In genomic region chr9:95517559-95517933, GRCh38 we compare ENCODE assay signal across 11 cellular contexts. TPM values are rescaled to one million over a fixed set of nuclear protein-coding genes. Genes with fewer than 3 reads are reported as not detected.
DNase-seq lines count a peak whose midpoint lies in the region; ATAC-seq, FAIRE-seq and TF ChIP-seq lines count a peak whose summit lies in the region.
"Had no signal": no experiment of that assay in that cellular context is flagged by ENCODE, and none has a peak within 500 bp of the region (broad histone marks: within the 10 kb centered on the region; RNA-seq: fewer than 3 reads in every experiment).

No MANE protein-coding gene starts in this region.

- FAIRE-seq in HepG2 (lab: Jason Lieb, UNC) = no peak
- FAIRE-seq: GM12891 had no signal

- H3K9me3 ChIP-seq in left ventricle myocardium inferior (replicated peaks) = no peaks in the 10 kb centered on the region
- no peaks in the 10 kb centered on the region for H3K9me3 ChIP-seq in duodenal mucosa (ENCODE audit: control insufficient read depth in 1 of 2, low read length in 2 of 2)
- H3K9me3 ChIP-seq in naive thymus-derived CD4-positive, alpha-beta T cell (ENCODE audit: control insufficient read depth in 2 of 3, low read length in 3 of 3) = peaks cover 0 to 7% (median 0%) of the 10 kb centered on the region in 3 experiments
- H3K9me3 ChIP-seq in HepG2 (ENCODE audit: low read length) = no peaks in the 10 kb centered on the region
- H3K9me3 ChIP-seq: gastroesophageal sphincter had no signal

- no peak for ATAC-seq in naive thymus-derived CD4-positive, alpha-beta T cell
- no peak for ATAC-seq in HepG2
- ATAC-seq in GM21390 (IDR thresholded peaks at IDR 0.05; ENCODE audit: unreplicated experiment) = no peak

- H3K27ac ChIP-seq in left ventricle myocardium inferior (replicated peaks) (no peak overlapping the region), duodenal mucosa (ENCODE audit: low read depth, low read length) (no peak overlapping the region), HepG2 (ENCODE audit: extremely low read length, insufficient read depth, low read length) (no peak overlapping the region)
- H3K27ac ChIP-seq in naive thymus-derived CD4-positive, alpha-beta T cell (ENCODE audit: low read depth, low read length) = no peak overlapping the region

- no peak for TF ChIP-seq RAD21 in HepG2 (CRISPR knock-in tag; IDR thresholded peaks at IDR 0.05)

- H3K36me3 ChIP-seq in left ventricle myocardium inferior (no peaks in the 10 kb centered on the region), duodenal mucosa (ENCODE audit: control insufficient read depth in 1 of 2, insufficient read depth in 2 of 2, low read length in 2 of 2) (no peaks in the 10 kb centered on the region), HepG2 (replicated peaks in 1 of 2; ENCODE audit: control insufficient read depth in 1 of 2, insufficient read depth in 2 of 2, low read length in 2 of 2) (no peaks in the 10 kb centered on the region)
- no peaks in the 10 kb centered on the region for H3K36me3 ChIP-seq in naive thymus-derived CD4-positive, alpha-beta T cell (ENCODE audit: control insufficient read depth in 2 of 3, insufficient read depth in 3 of 3, low read length in 3 of 3)
- H3K36me3 ChIP-seq: gastroesophageal sphincter had no signal

- H3K9ac ChIP-seq in duodenal mucosa (ENCODE audit: low read depth in 1 of 2, low read length in 2 of 2) = peak overlapping the region; percentile 45 to 69
- H3K9ac ChIP-seq in HepG2 (ENCODE audit: insufficient read depth, low read depth, low read length) = no peak overlapping the region

- H3K27ac Mint-ChIP-seq in naive thymus-derived CD4-positive, alpha-beta T cell = no peak overlapping the region

- no TSS peak for BruUV-seq in HepG2 (replicated peaks; lab: Mats Ljungman, UMichigan)

- peaks cover 28% of the 10 kb centered on the region for H3K4me1 ChIP-seq in left ventricle myocardium inferior
- H3K4me1 ChIP-seq in duodenal mucosa (ENCODE audit: control insufficient read depth in 1 of 2, insufficient read depth in 2 of 2, low read length in 2 of 2) = peaks cover 6 to 7% of the 10 kb centered on the region in 2 donors
- H3K4me1 ChIP-seq in naive thymus-derived CD4-positive, alpha-beta T cell (ENCODE audit: control insufficient read depth in 2 of 2, insufficient read depth in 2 of 2, low read length in 2 of 2) = peaks cover 7 to 9% of the 10 kb centered on the region in 2 donors
- peaks cover 21% of the 10 kb centered on the region for H3K4me1 ChIP-seq in HepG2 (ENCODE audit: insufficient read depth, low read length)

- H3K27me3 Mint-ChIP-seq in naive thymus-derived CD4-positive, alpha-beta T cell = peaks cover 0 to 84% (median 5%) of the 10 kb centered on the region in 5 donors

- intact Hi-C loops in left ventricle myocardium inferior (cut with micrococcal nuclease) = no loop called here
- intact Hi-C loops in cardiac septum (cut with DNase I) = no loop called here
- intact Hi-C loops in naive thymus-derived CD4-positive, alpha-beta T cell (cut with micrococcal nuclease) = loop anchor here in 1 of 2 donors (10.0 kb wide), 1 partner anchor 937 kb away; the partner anchor contains the start of gene HABP4
- intact Hi-C loops in HepG2 (cut with micrococcal nuclease; ENCODE audit: unreplicated experiment) = loop anchor here (10.0 kb wide), 3 partner anchors 207 to 697 kb away; no protein-coding TSS in a partner anchor

- no peak overlapping the region for H2AFZ ChIP-seq in HepG2 (ENCODE audit: low read length)

- TF ChIP-seq EP300 in HepG2 (IDR thresholded peaks at IDR 0.05; ENCODE audit: low read depth in 2 of 2, low read length in 2 of 2) = no peak
- no peak for TF ChIP-seq EP300 in HepG2 (CRISPR knock-in tag; IDR thresholded peaks at IDR 0.05; ENCODE audit: borderline replicate concordance)

- H3K4me3 Mint-ChIP-seq in naive thymus-derived CD4-positive, alpha-beta T cell = peak overlapping the region; percentile 31 to 96 (median 76)

- 90% methylated on average over 14 of the region's 14 CpGs for WGBS in HepG2 (ENCODE audit: low lambda C conversion rate)

- H3K79me2 ChIP-seq in HepG2 (ENCODE audit: insufficient read depth, low read length) = no peaks in the 10 kb centered on the region

- H3K4me1 Mint-ChIP-seq in naive thymus-derived CD4-positive, alpha-beta T cell = peaks cover 4 to 27% (median 19%) of the 10 kb centered on the region in 7 donors

- peaks cover 0 to 26% (median 6%) of the 10 kb centered on the region in 11 donors for H3K9me3 Mint-ChIP-seq in naive thymus-derived CD4-positive, alpha-beta T cell

- no peak for TF ChIP-seq POLR2A in HepG2 (IDR thresholded peaks at IDR 0.05; ENCODE audit: insufficient read depth in 1 of 2, low read depth in 2 of 2, low read length in 2 of 2)

- POLR2A ChIA-PET in naive thymus-derived CD4-positive, alpha-beta T cell (lab: Charles Lee) = no interaction called here
- POLR2A ChIA-PET in HepG2 (lab: Yijun Ruan, JAX) = no interaction called here

- H3K4me3 ChIP-seq in left ventricle myocardium inferior (peak overlapping the region; percentile 77), duodenal mucosa (ENCODE audit: low read depth in 1 of 2, low read length in 2 of 2) (peak overlapping the region; percentile 75 to 80), HepG2 (replicated peaks in 1 of 3; ENCODE audit: insufficient read depth in 1 of 3, low read depth in 2 of 3, low read length in 3 of 3) (no peak overlapping the region)
- no peak overlapping the region for H3K4me3 ChIP-seq in naive thymus-derived CD4-positive, alpha-beta T cell (ENCODE audit: low read length)

- DNase-seq in left ventricle myocardium inferior = no peak
- no peak for DNase-seq in cardiac septum (ENCODE audit: low spot score)
- no peak for DNase-seq in naive thymus-derived CD4-positive, alpha-beta T cell
- DNase-seq in HepG2 (ENCODE audit: low spot score) = no peak
- no peak for DNase-seq in germinal center (ENCODE audit: low spot score)
- no peak for DNase-seq in CD1c-positive myeloid dendritic cell (ENCODE audit: extremely low spot score)
- DNase-seq: MV-4-11 had no signal

- CTCF ChIA-PET in naive thymus-derived CD4-positive, alpha-beta T cell (lab: Charles Lee) = no interaction called here
- CTCF ChIA-PET in HepG2 (lab: Yijun Ruan, JAX; ENCODE audit: low intra/inter-chr PET ratio, low total read pairs) = no interaction called here

- H4K20me1 ChIP-seq in HepG2 (ENCODE audit: insufficient read depth, low read length) = no peaks in the 10 kb centered on the region

- no peak overlapping the region for H3K4me2 ChIP-seq in HepG2 (ENCODE audit: low read depth, low read length)

- peaks cover 0 to 11% (median 5%) of the 10 kb centered on the region in 5 donors for H3K36me3 Mint-ChIP-seq in naive thymus-derived CD4-positive, alpha-beta T cell

- TF ChIP-seq CTCF in left ventricle myocardium inferior (IDR thresholded peaks at IDR 0.05; ENCODE audit: borderline replicate concordance) = no peak
- TF ChIP-seq CTCF in HepG2 (CRISPR knock-in tag; IDR thresholded peaks at IDR 0.05) = no peak

- H3K27me3 ChIP-seq in left ventricle myocardium inferior (ENCODE audit: low read depth) (no peaks in the 10 kb centered on the region), duodenal mucosa (ENCODE audit: control insufficient read depth in 1 of 2, insufficient read depth in 2 of 2, low read length in 2 of 2) (peaks cover 0 to 24% of the 10 kb centered on the region in 2 donors), HepG2 (ENCODE audit: control insufficient read depth in 1 of 2, insufficient read depth in 2 of 2, low read length in 2 of 2) (peaks cover 7 to 51% of the 10 kb centered on the region in 2 experiments)
- H3K27me3 ChIP-seq in naive thymus-derived CD4-positive, alpha-beta T cell (ENCODE audit: control insufficient read depth in 2 of 2, insufficient read depth in 2 of 2, low read length in 2 of 2) = no peaks in the 10 kb centered on the region

- in situ Hi-C loops in HepG2 (cut with HindIII; ENCODE audit: extremely low pct_ligation_motif_present, low pct_unique_long_range_greater_than_20kb) = no loop called here

TF ChIP-seq in HepG2, 621 proteins besides CTCF, POLR2A, EP300 and RAD21 (continues in another document):
- no peak for TF ChIP-seq TCF7L2 (IDR thresholded peaks at IDR 0.05; ENCODE audit: low read depth, low read length)
- TF ChIP-seq ZFYVE20 (CRISPR knock-in tag; IDR thresholded peaks at IDR 0.05; ENCODE audit: borderline replicate concordance, low read depth) = no peak
- TF ChIP-seq ZSCAN20 (CRISPR knock-in tag; IDR thresholded peaks at IDR 0.05; ENCODE audit: borderline replicate concordance) = no peak

RNA-seq across cellular contexts. Expression of gene PTCH1, which starts 0.8 kb away (rescaled TPM):
- total RNA-seq in left ventricle myocardium inferior (6.6 TPM), cardiac septum (4.3 TPM), HepG2 (2016; rRNA removed; fragmentation: Illumina TruSeq; extraction: Trizol) (2.6 and 2.8 TPM in 2 replicates)
- total RNA-seq in naive thymus-derived CD4-positive, alpha-beta T cell = 10 to 100 TPM in 4 of 5 experiments, 1 to 10 TPM in 1; 5.7 to 28.9 (median 23.5) TPM
- polyA plus RNA-seq in naive thymus-derived CD4-positive, alpha-beta T cell = 10 to 100 TPM in 1 of 2 donors, 1 to 10 TPM in 1; 9.7 to 10.2 TPM
- 1.5 and 2.5 TPM in 2 replicates for total RNA-seq in HepG2 (2016; cell fraction: cytosol; rRNA removed; fragmentation: Illumina TruSeq; extraction: Trizol; ENCODE audit: low read depth)
- 2.4 and 2.8 TPM in 2 replicates for total RNA-seq in HepG2 (2016; cell fraction: insoluble cytoplasmic fraction; rRNA removed; fragmentation: Illumina TruSeq; extraction: Trizol)
- 2.2 TPM in 2 replicates for total RNA-seq in HepG2 (2016; cell fraction: membrane; rRNA removed; fragmentation: Illumina TruSeq; extraction: Trizol)
- total RNA-seq in HepG2 (2016; cell fraction: nucleus; rRNA removed; fragmentation: Illumina TruSeq; extraction: Trizol) = 5.0 and 8.5 TPM in 2 replicates
- polyA plus RNA-seq in HepG2 (2011; rRNA removed) = 2.9 and 3.9 TPM in 2 replicates
- 1.6 and 1.7 TPM in 2 replicates for polyA plus RNA-seq in HepG2 (2011; cell fraction: cytosol; rRNA removed)
- 10.6 TPM in 2 replicates for polyA plus RNA-seq in HepG2 (2011; cell fraction: nucleus; rRNA removed)
- polyA plus RNA-seq in HepG2 (2012) = 4.2 and 4.9 TPM in 2 replicates
- polyA plus RNA-seq in HepG2 (2016; cell fraction: cytosol; fragmentation: Illumina TruSeq; extraction: Trizol; ENCODE audit: low read depth) = 0.23 and 0.42 TPM in 2 replicates
- 1.0 and 3.0 TPM in 2 replicates for polyA plus RNA-seq in HepG2 (2016; cell fraction: insoluble cytoplasmic fraction; fragmentation: Illumina TruSeq; extraction: Trizol; ENCODE audit: low read depth)
- 0.34 and 0.76 TPM in 2 replicates for polyA plus RNA-seq in HepG2 (2016; cell fraction: membrane; fragmentation: Illumina TruSeq; extraction: Trizol; ENCODE audit: low read depth)
- polyA plus RNA-seq in HepG2 (2016; cell fraction: nucleus; fragmentation: Illumina TruSeq; extraction: Trizol; ENCODE audit: insufficient read depth, low read depth) = 8.5 and 10.5 TPM in 2 replicates
- polyA minus RNA-seq in HepG2 (2011; rRNA and poly(A)+ RNA removed; ENCODE audit: low replicate concordance) = 12.2 and 12.3 TPM in 2 replicates
- 5.9 and 10.5 TPM in 2 replicates for polyA minus RNA-seq in HepG2 (2011; cell fraction: cytosol; rRNA and poly(A)+ RNA removed)
- polyA minus RNA-seq in HepG2 (2011; cell fraction: nucleus; rRNA and poly(A)+ RNA removed) = 13.8 and 22.4 TPM in 2 replicates

Comparison
In these comparisons a context has a peak if more than half of its experiments do, and no peak if none do; other contexts are left out.
1. H3K4me3 ChIP-seq: peak in left ventricle myocardium inferior (single experiment) and duodenal mucosa (2 of 2); none in naive thymus-derived CD4-positive, alpha-beta T cell (single experiment) and HepG2 (0 of 3).